15 cellular contexts compared by ENCODE assay signal in genomic region chr18:7572837-7573236, GRCh38. TPM values are rescaled to one million over a fixed set of nuclear protein-coding genes. Genes with fewer than 3 reads are reported as not detected.
DNase-seq lines count a peak whose midpoint lies in the region; ATAC-seq and TF ChIP-seq lines count a peak whose summit lies in the region.
"Had no signal": no experiment of that assay in that cellular context is flagged by ENCODE, and none has a peak within 500 bp of the region (broad histone marks: within the 10 kb centered on the region; RNA-seq: fewer than 3 reads in every experiment).

No MANE protein-coding gene starts in this region.

- H3K9ac ChIP-seq in trophoblast cell (ENCODE audit: low read length) = no peak overlapping the region

- no peaks in the 10 kb centered on the region for H3K27me3 ChIP-seq in MG63
- H3K27me3 ChIP-seq in trophoblast cell (ENCODE audit: insufficient read depth, low read length) = no peaks in the 10 kb centered on the region

- no peak overlapping the region for H3K4me2 ChIP-seq in trophoblast cell (ENCODE audit: low read length)

- H3K4me3 ChIP-seq in GM12865 (ENCODE audit: low read depth, low read length) = no peak overlapping the region
- H3K4me3 ChIP-seq in MG63 = peak overlapping the region; percentile 30
- H3K4me3 ChIP-seq in choroid plexus epithelial cell (ENCODE audit: low read depth, low read length) = peak overlapping the region; percentile 3
- H3K4me3 ChIP-seq in trophoblast cell (ENCODE audit: low read depth, low read length) = no peak overlapping the region
- H3K4me3 ChIP-seq: K562, left ventricle myocardium inferior had no signal

- H3K9me3 ChIP-seq in MG63 (no peaks in the 10 kb centered on the region), trophoblast cell (ENCODE audit: insufficient read depth, low read depth, low read length) (no peaks in the 10 kb centered on the region)
- H3K9me3 ChIP-seq: left ventricle myocardium inferior had no signal

- peak; percentile 17 for DNase-seq in GM12865 (ENCODE audit: low read depth)
- DNase-seq in MG63 = no peak
- peak; percentile 53 for DNase-seq in choroid plexus epithelial cell (ENCODE audit: low read depth)
- no peak for DNase-seq in trophoblast cell
- DNase-seq in NCI-H187 treated with DMSO at 0.1 percent for 48 hours (lab: John Stamatoyannopoulos, UW) = no peak
- DNase-seq in SKM-1 treated with dmso at 0.1 percent for 144 hours (lab: John Stamatoyannopoulos, UW; ENCODE audit: unreplicated experiment) = no peak
- DNase-seq in caudate nucleus (lab: John Stamatoyannopoulos, UW) = no peak
- DNase-seq in activated CD8-positive, alpha-beta memory T cell treated with anti-CD3 and anti-CD28 coated beads, Interleukin-2, amount 10 ng/mL, durations not matched to agents 7 days and 5 days = no peak
- DNase-seq: activated CD4-positive, alpha-beta T cell treated with anti-CD3 and anti-CD28 coated beads, Interleukin-2, amount 50 U/mL, for 1 hour; activated naive CD4-positive, alpha-beta T cell treated with Interleukin-2 at 50 U/mL for 16 hours; H7; left ventricle myocardium inferior; NCI-H2029; stimulated activated CD4-positive, alpha-beta T cell treated with anti-CD3 and anti-CD28 coated beads, Interleukin-15, amount 100 ng/mL, for 24 hours had no signal

- no peaks in the 10 kb centered on the region for H3K36me3 ChIP-seq in MG63
- no peaks in the 10 kb centered on the region for H3K36me3 ChIP-seq in trophoblast cell (ENCODE audit: control insufficient read depth in 1 of 2, insufficient read depth in 2 of 2, low read length in 2 of 2)
- H3K36me3 ChIP-seq: left ventricle myocardium inferior had no signal

- H4K8ac ChIP-seq in trophoblast cell (ENCODE audit: low read depth, low read length) = no peak overlapping the region

- H3K79me2 ChIP-seq in trophoblast cell (ENCODE audit: control insufficient read depth, insufficient read depth, low read length, poor library complexity) = peaks cover 16% of the 10 kb centered on the region

- H3K4ac ChIP-seq in trophoblast cell (ENCODE audit: low read depth, low read length) = peak overlapping the region; percentile 26

- peak overlapping the region; percentile 13 for H3K18ac ChIP-seq in trophoblast cell (ENCODE audit: low read length)

- no CpG with 5 or more reads among the region's 2 CpGs for WGBS in trophoblast cell (ENCODE audit: extremely low coverage, insufficient coverage, insufficient read length)

- no peak overlapping the region for H3K23ac ChIP-seq in trophoblast cell (ENCODE audit: low read length)

- no peak overlapping the region for H3K4me3 Mint-ChIP-seq in activated CD8-positive, alpha-beta memory T cell treated with anti-CD3 and anti-CD28 coated beads, Interleukin-2, amount 10 ng/mL, durations not matched to agents 7 days and 5 days

- H2AK5ac ChIP-seq in trophoblast cell (ENCODE audit: low read length) = no peak overlapping the region

- no peak overlapping the region for H2BK120ac ChIP-seq in trophoblast cell (ENCODE audit: insufficient read depth, low read length, poor library complexity)

- H3K36me3 Mint-ChIP-seq in activated CD8-positive, alpha-beta memory T cell treated with anti-CD3 and anti-CD28 coated beads, Interleukin-2, amount 10 ng/mL, durations not matched to agents 7 days and 5 days = no peaks in the 10 kb centered on the region

- no peak overlapping the region for H2BK12ac ChIP-seq in trophoblast cell (ENCODE audit: low read length)

- H3K9me3 Mint-ChIP-seq in activated CD8-positive, alpha-beta memory T cell treated with anti-CD3 and anti-CD28 coated beads, Interleukin-2, amount 10 ng/mL, durations not matched to agents 7 days and 5 days (ENCODE audit: low read depth) = peaks cover 2% of the 10 kb centered on the region

- H2BK5ac ChIP-seq in trophoblast cell (ENCODE audit: low read depth, low read length, poor library complexity) = no peak overlapping the region

- CTCF ChIA-PET in activated CD8-positive, alpha-beta memory T cell treated with anti-CD3 and anti-CD28 coated beads, Interleukin-2, amount 10 ng/mL, durations not matched to agents 7 days and 5 days (lab: Charles Lee) = no interaction called here

- H3K4me1 ChIP-seq in trophoblast cell (ENCODE audit: control insufficient read depth in 1 of 2, insufficient read depth in 2 of 2, low read length in 2 of 2) = peaks cover 8 to 9% of the 10 kb centered on the region in 2 experiments

- peaks cover 22% of the 10 kb centered on the region for H3K27me3 Mint-ChIP-seq in activated CD8-positive, alpha-beta memory T cell treated with anti-CD3 and anti-CD28 coated beads, Interleukin-2, amount 10 ng/mL, durations not matched to agents 7 days and 5 days

- no peak overlapping the region for H2AFZ ChIP-seq in trophoblast cell (ENCODE audit: insufficient read depth, low read length, poor library complexity)

- H3K4me1 Mint-ChIP-seq in activated CD8-positive, alpha-beta memory T cell treated with anti-CD3 and anti-CD28 coated beads, Interleukin-2, amount 10 ng/mL, durations not matched to agents 7 days and 5 days = peaks cover 5% of the 10 kb centered on the region

- H3K79me1 ChIP-seq in trophoblast cell (ENCODE audit: low read length) = peaks cover 14% of the 10 kb centered on the region

- ATAC-seq in activated CD8-positive, alpha-beta memory T cell treated with anti-CD3 and anti-CD28 coated beads, Interleukin-2, amount 10 ng/mL, durations not matched to agents 7 days and 5 days = no peak
- ATAC-seq: K562 had no signal

- H3K14ac ChIP-seq in trophoblast cell (ENCODE audit: low read length) = no peak overlapping the region

- no peak overlapping the region for H4K12ac ChIP-seq in trophoblast cell (ENCODE audit: low read depth, low read length)

- TF ChIP-seq CTCF in GM12865 (IDR thresholded peaks at IDR 0.05; ENCODE audit: insufficient read depth, low read depth, low read length, missing control alignments) (no peak), choroid plexus epithelial cell (conservative IDR thresholded peaks at IDR 0.05; ENCODE audit: low read depth, low read length) (no peak)

- no peak overlapping the region for H3K27ac ChIP-seq in trophoblast cell (ENCODE audit: low read depth, low read length)
- no peak overlapping the region for H3K27ac ChIP-seq in caudate nucleus (ENCODE audit: low read depth, low read length)
- H3K27ac ChIP-seq: left ventricle myocardium inferior had no signal

- H3K27ac Mint-ChIP-seq in activated CD8-positive, alpha-beta memory T cell treated with anti-CD3 and anti-CD28 coated beads, Interleukin-2, amount 10 ng/mL, durations not matched to agents 7 days and 5 days = no peak overlapping the region

- no peak overlapping the region for H4K91ac ChIP-seq in trophoblast cell (ENCODE audit: low read depth, low read length)

RNA-seq across cellular contexts. Expression of gene PTPRM, which starts 5.7 kb away (rescaled TPM):
- total RNA-seq in MG63 (2014; rRNA removed; shearing (Covaris generic); ENCODE audit: low replicate concordance) = 13.2 and 57.7 TPM in 2 replicates
- polyA plus RNA-seq in trophoblast cell (2013) = 73.1 and 78.5 TPM in 2 replicates
- total RNA-seq in activated CD8-positive, alpha-beta memory T cell treated with anti-CD3 and anti-CD28 coated beads, Interleukin-2, amount 10 ng/mL, durations not matched to agents 7 days and 5 days = 1 to 10 TPM; 3.1 to 5.7 TPM

Comparison
In these comparisons a context has a peak if more than half of its experiments do, and no peak if none do; other contexts are left out.
1. DNase-seq: peak in GM12865 (single experiment) and choroid plexus epithelial cell (single experiment); none in MG63 (single experiment), trophoblast cell (0 of 2), NCI-H187 treated with DMSO at 0.1 percent for 48 hours (single experiment), SKM-1 treated with dmso at 0.1 percent for 144 hours (single experiment), caudate nucleus (0 of 61) and activated CD8-positive, alpha-beta memory T cell treated with anti-CD3 and anti-CD28 coated beads, Interleukin-2, amount 10 ng/mL, durations not matched to agents 7 days and 5 days (single experiment).
2. H3K4me3 ChIP-seq: peak in MG63 (single experiment) and choroid plexus epithelial cell (single experiment); none in GM12865 (single experiment) and trophoblast cell (single experiment).